ENCODE assay signal across 1 cellular context in the genomic region with DNA sequence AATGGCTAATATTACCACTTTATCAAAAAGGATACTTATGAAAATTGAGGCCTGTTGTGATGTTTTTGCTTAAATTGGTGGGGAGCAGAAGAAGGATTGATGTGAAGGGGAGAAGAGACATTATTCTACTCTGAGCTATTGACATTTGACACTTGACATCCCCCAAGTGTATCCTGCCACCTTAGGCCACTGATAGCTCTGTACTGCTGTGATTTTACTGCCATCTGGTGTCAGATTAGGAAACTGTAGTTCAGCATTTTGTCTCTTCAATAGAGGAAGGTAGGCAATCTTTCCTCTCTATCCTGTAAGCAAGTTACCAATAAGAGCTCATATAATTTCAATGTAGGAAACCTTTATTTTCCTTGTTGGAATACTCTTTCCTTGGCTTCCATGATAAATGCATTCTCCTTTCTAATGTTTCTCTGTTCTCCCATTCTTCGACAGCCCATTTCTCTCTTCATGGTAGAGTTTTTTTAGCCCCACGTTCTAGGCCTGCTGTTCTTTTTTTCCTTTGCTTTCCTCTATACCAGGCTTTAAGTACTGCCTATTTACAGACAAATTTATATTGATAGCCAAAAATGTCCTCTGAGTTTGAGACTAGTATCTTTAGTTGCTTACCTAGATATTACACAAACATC.
TF ChIP-seq lines count a peak whose summit lies in the region.

No MANE protein-coding gene starts in this region.

TF ChIP-seq in SK-N-SH treated with all-trans-retinoic acid at 6 μM for 48 hours, 23 proteins besides CTCF, POLR2A, EP300 and RAD21 (continued from another document):
- no peak for TF ChIP-seq PATZ1 (CRISPR knock-in tag; IDR thresholded peaks at IDR 0.05; ENCODE audit: borderline replicate concordance)
- no peak for TF ChIP-seq BACH2 (CRISPR knock-in tag; IDR thresholded peaks at IDR 0.05; ENCODE audit: borderline replicate concordance)
TF ChIP-seq in SK-N-SH treated with all-trans-retinoic acid at 6 μM for 48 hours: peak in this region for 0.
